In genomic region chr2:160269803-160270570, GRCh38 we compare ENCODE assay signal across 8 cellular contexts.
DNase-seq lines count a peak whose midpoint lies in the region; TF ChIP-seq lines count a peak whose summit lies in the region.

No MANE protein-coding gene starts in this region.

- CTCF ChIA-PET in activated naive CD4-positive, alpha-beta T cell treated with anti-CD3 and anti-CD28 coated beads for 36 hours (lab: Charles Lee): interaction anchor here (0.9 to 1.9 kb wide), 10 partner anchors 13 to 54 kb away, joined by 3 to 5 read pairs (median 4); no protein-coding TSS in a partner anchor

- peaks cover 39% of the 10 kb centered on the region for H3K4me1 Mint-ChIP-seq in activated naive CD4-positive, alpha-beta T cell treated with anti-CD3 and anti-CD28 coated beads for 36 hours (ENCODE audit: low read depth)

- H3K27ac ChIP-seq in neutrophil: no peak overlapping the region

- no peaks in the 10 kb centered on the region for H3K9me3 Mint-ChIP-seq in activated naive CD4-positive, alpha-beta T cell treated with anti-CD3 and anti-CD28 coated beads for 36 hours

- no peaks in the 10 kb centered on the region for H3K36me3 Mint-ChIP-seq in activated naive CD4-positive, alpha-beta T cell treated with anti-CD3 and anti-CD28 coated beads for 36 hours (ENCODE audit: low read depth)

- peak overlapping the region; percentile 19 to 40 for H3K4me3 ChIP-seq in neutrophil (ENCODE audit: low read depth in 1 of 2, low read length in 1 of 2)

- peak overlapping the region; percentile 53 for H3K27ac Mint-ChIP-seq in activated naive CD4-positive, alpha-beta T cell treated with anti-CD3 and anti-CD28 coated beads for 36 hours

- no peaks in the 10 kb centered on the region for H3K27me3 Mint-ChIP-seq in activated naive CD4-positive, alpha-beta T cell treated with anti-CD3 and anti-CD28 coated beads for 36 hours (ENCODE audit: low read depth)

- DNase-seq in COLO668 (lab: John Stamatoyannopoulos, UW; ENCODE audit: unreplicated experiment) (peak; percentile 52), GM20000 (ENCODE audit: low spot score) (peak; percentile 75), HS-27A (ENCODE audit: low read depth) (peak; percentile 81), RPMI8226 (peak; percentile 59), germinal center (ENCODE audit: low spot score) (peak; percentile 87), stromal cell of bone marrow (ENCODE audit: low read depth) (peak; percentile 83)
- peak; percentile 64 for DNase-seq in activated naive CD4-positive, alpha-beta T cell treated with anti-CD3 and anti-CD28 coated beads for 36 hours

- intact Hi-C loops in activated naive CD4-positive, alpha-beta T cell treated with anti-CD3 and anti-CD28 coated beads for 36 hours (cut with micrococcal nuclease): loop anchor here (5.0 kb wide), 4 partner anchors 137 to 722 kb away; no protein-coding TSS in a partner anchor

- H3K27me3 ChIP-seq in neutrophil: no peaks in the 10 kb centered on the region

- H3K4me3 Mint-ChIP-seq in activated naive CD4-positive, alpha-beta T cell treated with anti-CD3 and anti-CD28 coated beads for 36 hours: peak overlapping the region; percentile 65

- TF ChIP-seq CTCF in GM20000 (IDR thresholded peaks at IDR 0.05; ENCODE audit: extremely low read depth, missing control alignments): peak; percentile 19
- TF ChIP-seq CTCF in neutrophil (IDR thresholded peaks at IDR 0.05): no peak

- H3K4me1 ChIP-seq in neutrophil (ENCODE audit: control insufficient read depth in 1 of 2, insufficient read depth in 1 of 2, low read depth in 1 of 2, low read length in 1 of 2): peaks cover 13 to 14% of the 10 kb centered on the region in 2 experiments

- peaks cover 41% of the 10 kb centered on the region for H3K36me3 ChIP-seq in neutrophil

- no peaks in the 10 kb centered on the region for H3K9me3 ChIP-seq in neutrophil
